13 cellular contexts compared by ENCODE assay signal in the genomic region with DNA sequence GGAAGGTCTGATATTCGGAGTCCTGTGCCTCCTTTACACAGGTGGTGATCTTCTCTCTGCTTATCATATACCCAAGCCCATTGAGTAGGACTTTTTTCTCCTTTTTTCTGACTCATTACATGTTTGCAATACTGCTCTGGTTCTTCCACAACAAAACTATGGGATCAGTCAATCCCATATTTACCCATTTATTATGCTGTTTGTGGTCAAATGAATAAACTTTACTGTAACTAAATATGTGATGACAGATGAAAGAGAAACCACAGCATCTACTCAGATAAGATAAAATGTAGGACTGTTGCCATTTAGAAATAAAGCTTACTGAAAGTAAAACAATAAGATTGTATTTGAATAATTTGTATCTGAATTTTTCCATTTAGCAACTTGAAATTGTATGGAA.
DNase-seq lines count a peak whose midpoint lies in the region; ATAC-seq and TF ChIP-seq lines count a peak whose summit lies in the region.
"Had no signal": no experiment of that assay in that cellular context is flagged by ENCODE, and none has a peak within 500 bp of the region (broad histone marks: within the 10 kb centered on the region; RNA-seq: fewer than 3 reads in every experiment).

No MANE protein-coding gene starts in this region.

- H3K27me3 ChIP-seq in osteoblast (ENCODE audit: insufficient read depth, low read length) (no peaks in the 10 kb centered on the region), A673 (replicated peaks; ENCODE audit: insufficient read depth, low read depth, low read length, poor library complexity) (no peaks in the 10 kb centered on the region)

- TF ChIP-seq CTCF in fibroblast of villous mesenchyme (IDR thresholded peaks at IDR 0.05; ENCODE audit: insufficient read depth, low read depth, low read length) (no peak), osteoblast (IDR thresholded peaks at IDR 0.05; ENCODE audit: extremely low read depth, low read depth, low read length) (no peak), A673 (conservative IDR thresholded peaks at IDR 0.05; ENCODE audit: low read depth, low read length) (no peak)

- ATAC-seq in GM18517 (IDR thresholded peaks at IDR 0.05; ENCODE audit: unreplicated experiment): no peak
- ATAC-seq: CD8-positive, alpha-beta T cell had no signal

- H3K4me3 ChIP-seq in fibroblast of villous mesenchyme (ENCODE audit: low read depth, low read length) (no peak overlapping the region), osteoblast (ENCODE audit: insufficient read depth, low read length) (no peak overlapping the region), A673 (ENCODE audit: low read depth, low read length, poor library complexity, severe bottlenecking) (no peak overlapping the region)

- H3K36me3 ChIP-seq in osteoblast (ENCODE audit: insufficient read depth, low read length) (no peaks in the 10 kb centered on the region), A673 (ENCODE audit: insufficient read depth, low read length, poor library complexity, severe bottlenecking) (no peaks in the 10 kb centered on the region)

- no peak overlapping the region for H3K27ac ChIP-seq in osteoblast (ENCODE audit: low read depth, low read length)
- no peak overlapping the region for H3K27ac ChIP-seq in A673 (ENCODE audit: low read depth, low read length, poor library complexity, severe bottlenecking)

- H4K20me1 ChIP-seq in osteoblast (ENCODE audit: insufficient read depth, low read length): no peaks in the 10 kb centered on the region

- no peak overlapping the region for H3K4me2 ChIP-seq in osteoblast (ENCODE audit: insufficient read depth, low read length)

- DNase-seq in HCEC 1CT (peak; percentile 23), amniotic epithelial cell (ENCODE audit: low read depth) (peak; percentile 93), fibroblast of villous mesenchyme (ENCODE audit: low read depth) (peak; percentile 26), osteoblast (ENCODE audit: insufficient read length, low spot score, missing footprints) (peak; percentile 30), T-helper 2 cell (no peak), A673 (ENCODE audit: low spot score) (no peak)
- no peak for DNase-seq in stimulated activated CD4-positive, alpha-beta T cell treated with anti-CD3 and anti-CD28 coated beads, Interleukin-4, amount 100 ng/mL, for 1 hour
- DNase-seq: CD8-positive, alpha-beta T cell; COR-L47; DND-41; GDM1; IMR-90 had no signal

- H3K9me3 ChIP-seq in osteoblast (ENCODE audit: low read depth, low read length) (no peaks in the 10 kb centered on the region), A673 (ENCODE audit: low read depth, low read length, poor library complexity, severe bottlenecking) (no peaks in the 10 kb centered on the region)

- CTCF ChIA-PET in A673 (lab: Charles Lee): no interaction called here

- no peaks in the 10 kb centered on the region for H3K79me2 ChIP-seq in osteoblast (ENCODE audit: insufficient read depth, low read length)

- intact Hi-C loops in A673 (cut with micrococcal nuclease; ENCODE audit: unreplicated experiment): no loop called here

- no peaks in the 10 kb centered on the region for H3K4me1 ChIP-seq in osteoblast (ENCODE audit: insufficient read depth, low read length)
- peaks cover 8% of the 10 kb centered on the region for H3K4me1 ChIP-seq in A673 (ENCODE audit: insufficient read depth, low read length, poor library complexity, severe bottlenecking)

- H2AFZ ChIP-seq in osteoblast (ENCODE audit: low read length): no peak overlapping the region

- POLR2A ChIA-PET in A673 (lab: Charles Lee; ENCODE audit: low non-redundant PET): no interaction called here

- no TSS peak for BruUV-seq in A673 (replicated peaks; lab: Mats Ljungman, UMichigan)

Comparison
In these comparisons a context has a peak if more than half of its experiments do, and no peak if none do; other contexts are left out.
1. DNase-seq: peak in HCEC 1CT (single experiment), amniotic epithelial cell (single experiment), fibroblast of villous mesenchyme (single experiment) and osteoblast (single experiment); none in stimulated activated CD4-positive, alpha-beta T cell treated with anti-CD3 and anti-CD28 coated beads, Interleukin-4, amount 100 ng/mL, for 1 hour (single experiment), T-helper 2 cell (0 of 5) and A673 (single experiment).